ENCODE assay signal across 20 cellular contexts in genomic region chr16:57738844-57739243, GRCh38. TPM values are rescaled to one million over a fixed set of nuclear protein-coding genes. Genes with fewer than 3 reads are reported as not detected.
DNase-seq lines count a peak whose midpoint lies in the region; ATAC-seq and TF ChIP-seq lines count a peak whose summit lies in the region.
"Had no signal": no experiment of that assay in that cellular context is flagged by ENCODE, and none has a peak within 500 bp of the region (broad histone marks: within the 10 kb centered on the region; RNA-seq: fewer than 3 reads in every experiment).

No MANE protein-coding gene starts in this region.

- H2AK5ac ChIP-seq in mesenchymal stem cell (ENCODE audit: low read length, severe bottlenecking), result no peak overlapping the region

- H3K14ac ChIP-seq in mesenchymal stem cell (ENCODE audit: low read length in 2 of 2), result no peak overlapping the region

- H3K4me1 ChIP-seq in mesenchymal stem cell (ENCODE audit: control insufficient read depth, insufficient read depth, low read depth, low read length) (peaks cover 14% of the 10 kb centered on the region), colonic mucosa (peaks cover 6% of the 10 kb centered on the region)

- no peak overlapping the region for H2BK5ac ChIP-seq in mesenchymal stem cell (ENCODE audit: low read depth, low read length, poor library complexity, severe bottlenecking)

- H3K4ac ChIP-seq in mesenchymal stem cell (ENCODE audit: low read depth in 1 of 2, low read length in 2 of 2), result no peak overlapping the region

- H3K9me3 ChIP-seq in mesenchymal stem cell (ENCODE audit: control insufficient read depth, low read length) (no peaks in the 10 kb centered on the region), colonic mucosa (no peaks in the 10 kb centered on the region)

- H3K27me3 ChIP-seq in mesenchymal stem cell (ENCODE audit: control insufficient read depth in 1 of 2, insufficient read depth in 1 of 2, low read length in 2 of 2) (no peaks in the 10 kb centered on the region), colonic mucosa (no peaks in the 10 kb centered on the region)

- H2AFZ ChIP-seq in mesenchymal stem cell (ENCODE audit: low read depth, low read length), result no peak overlapping the region
- H2AFZ ChIP-seq: GM23338 had no signal

- no peak overlapping the region for H2BK15ac ChIP-seq in mesenchymal stem cell (ENCODE audit: low read depth, poor library complexity, severe bottlenecking)

- H4K8ac ChIP-seq in mesenchymal stem cell (ENCODE audit: low read length), result no peak overlapping the region

- TF ChIP-seq CTCF in colonic mucosa (IDR thresholded peaks at IDR 0.05), result no peak

- ATAC-seq in Right ventricle myocardium inferior (no peak), left ventricle myocardium superior (no peak), GM21723 (IDR thresholded peaks at IDR 0.05; ENCODE audit: unreplicated experiment) (no peak)
- ATAC-seq: GM23338, HCT116 had no signal

- no peak overlapping the region for H2BK120ac ChIP-seq in mesenchymal stem cell (ENCODE audit: low read depth, low read length)

- H3K27ac ChIP-seq in mesenchymal stem cell (ENCODE audit: low read length, poor library complexity, severe bottlenecking), result no peak overlapping the region
- no peak overlapping the region for H3K27ac ChIP-seq in colonic mucosa

- H4K91ac ChIP-seq in mesenchymal stem cell (ENCODE audit: low read length), result peak overlapping the region; percentile 7

- no peak overlapping the region for H3K9ac ChIP-seq in mesenchymal stem cell (ENCODE audit: low read length)
- H3K9ac ChIP-seq in colonic mucosa (ENCODE audit: low read depth in 2 of 2, low read length in 2 of 2), result no peak overlapping the region

- no peak overlapping the region for H3K4me3 ChIP-seq in mesenchymal stem cell (ENCODE audit: insufficient read depth in 1 of 2, low read depth in 1 of 2, low read length in 2 of 2)
- H3K4me3 ChIP-seq in colonic mucosa, result no peak overlapping the region
- H3K4me3 ChIP-seq: GM23338 had no signal

- no peak overlapping the region for H3K18ac ChIP-seq in mesenchymal stem cell (ENCODE audit: low read depth in 1 of 2, low read length in 2 of 2)

- no peak overlapping the region for H2BK12ac ChIP-seq in mesenchymal stem cell (ENCODE audit: low read length in 2 of 2)

- H3K23ac ChIP-seq in mesenchymal stem cell (ENCODE audit: low read length in 2 of 2), result no peak overlapping the region

- DNase-seq in Right ventricle myocardium inferior (ENCODE audit: missing footprints) (peak; percentile 37), left ventricle myocardium superior (no peak), NCI-H82 (lab: John Stamatoyannopoulos, UW) (peak; percentile 86), mesenchymal stem cell (no peak), SIG-M5 (lab: John Stamatoyannopoulos, UW) (no peak), colonic mucosa (no peak)
- DNase-seq: 8988T; C1 segment of cervical spinal cord; CD4-positive, CD25-positive, alpha-beta regulatory T cell; CD8-positive, alpha-beta memory T cell; COR-L47; DMS 273 treated with DMSO at 0.1 percent for 48 hours; DMS53; H7; IMR-90 had no signal

- no peak overlapping the region for H3K4me2 ChIP-seq in mesenchymal stem cell (ENCODE audit: low read length, poor library complexity, severe bottlenecking)
- H3K4me2 ChIP-seq: GM23338 had no signal

- H3K36me3 ChIP-seq in mesenchymal stem cell (ENCODE audit: control insufficient read depth in 1 of 2, insufficient read depth in 2 of 2, low read depth in 1 of 2, low read length in 2 of 2) (peaks cover 26 to 33% of the 10 kb centered on the region in 2 experiments), colonic mucosa (no peaks in the 10 kb centered on the region)

- intact Hi-C loops in Right ventricle myocardium inferior (cut with DNase I) (no loop called here), left ventricle myocardium superior (cut with micrococcal nuclease) (loop anchor here (10.0 kb wide), 1 partner anchor 266 kb away; the partner anchor contains the start of genes USB1 and ZNF319), colonic mucosa (cut with DNase I) (no loop called here)

- 97% methylated on average over 7 of the region's 7 CpGs for WGBS in mesenchymal stem cell

- H3K79me1 ChIP-seq in mesenchymal stem cell (replicated peaks; ENCODE audit: low read length, poor library complexity, severe bottlenecking), result peaks cover 36% of the 10 kb centered on the region

RNA-seq across cellular contexts. Expression of gene KATNB1, which starts 3.3 kb away (rescaled TPM):
- total RNA-seq in Right ventricle myocardium inferior, result 8.5 TPM
- total RNA-seq in left ventricle myocardium superior, result 9.3 TPM
- polyA plus RNA-seq in mesenchymal stem cell (2013, experiment 1 of 2), result 9.7 TPM
- polyA plus RNA-seq in mesenchymal stem cell (2013, experiment 2 of 2), result 9.8 TPM
- total RNA-seq in colonic mucosa, result 10 to 100 TPM; 17.0 to 26.3 TPM

RNA-seq across cellular contexts. Expression of gene DRC7, which starts 44.2 kb away (rescaled TPM):
- total RNA-seq in Right ventricle myocardium inferior, result not detected
- total RNA-seq in left ventricle myocardium superior, result not detected
- not detected for polyA plus RNA-seq in mesenchymal stem cell (2013, experiment 1 of 2)
- polyA plus RNA-seq in mesenchymal stem cell (2013, experiment 2 of 2), result not detected
- not detected for total RNA-seq in colonic mucosa
- total RNA-seq: A673; CD4-positive, CD25-positive, alpha-beta regulatory T cell; CD8-positive, alpha-beta memory T cell; GM23338; IMR-90 had no signal
- polyA plus RNA-seq: AG04450; CD4-positive, CD25-positive, alpha-beta regulatory T cell; CD8-positive, alpha-beta memory T cell; GM23338; IMR-90 had no signal

Comparison
In these comparisons a context has a peak if more than half of its experiments do, and no peak if none do; other contexts are left out.
1. DNase-seq: peak in Right ventricle myocardium inferior (single experiment) and NCI-H82 (single experiment); none in left ventricle myocardium superior (single experiment), mesenchymal stem cell (single experiment), SIG-M5 (single experiment) and colonic mucosa (single experiment).